11 cellular contexts compared by ENCODE assay signal in the genomic region with DNA sequence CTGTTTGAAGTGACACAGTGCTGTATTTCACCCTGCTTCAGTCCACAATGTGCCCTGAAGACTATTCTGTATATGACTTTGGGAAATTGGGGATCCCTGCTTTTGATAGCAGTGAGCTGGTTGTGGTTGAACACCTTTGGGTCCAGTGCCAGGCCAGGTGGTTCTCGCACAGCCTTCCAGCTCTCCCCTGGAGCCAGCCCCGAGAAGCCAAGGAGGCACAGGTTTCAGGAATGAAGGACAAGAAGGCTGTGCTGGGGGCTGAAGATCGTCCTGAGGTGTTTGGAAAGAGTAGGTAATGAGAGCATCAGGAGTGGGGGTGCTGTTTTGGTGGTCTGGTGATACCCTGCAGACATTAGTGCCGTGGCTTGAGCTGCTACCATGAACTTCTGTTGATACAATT.
A peak's percentile ranks its signal among the peaks of the same experiment; 100 is the strongest.
DNase-seq lines count a peak whose midpoint lies in the region; ATAC-seq and TF ChIP-seq lines count a peak whose summit lies in the region.
"Had no signal": no experiment of that assay in that cellular context is flagged by ENCODE, and none has a peak within 500 bp of the region (broad histone marks: within the 10 kb centered on the region; RNA-seq: fewer than 3 reads in every experiment).

No MANE protein-coding gene starts in this region.

- H3K4me3 ChIP-seq in left ventricle myocardium inferior (no peak overlapping the region), spleen (no peak overlapping the region)

- H3K27ac ChIP-seq in left ventricle myocardium inferior (replicated peaks) (no peak overlapping the region), spleen (no peak overlapping the region)

- H3K36me3 ChIP-seq in left ventricle myocardium inferior (no peaks in the 10 kb centered on the region), spleen (peaks cover 0 to 18% (median 0%) of the 10 kb centered on the region in 6 donors)

- WGBS in spleen, 5 donors: 72 to 87% (median 86%) methylated on average over 4 of the region's 4 CpGs

- TF ChIP-seq POLR2A in spleen (IDR thresholded peaks at IDR 0.05): no peak

- no peak for TF ChIP-seq CTCF in left ventricle myocardium inferior (IDR thresholded peaks at IDR 0.05; ENCODE audit: borderline replicate concordance)
- TF ChIP-seq CTCF in spleen (IDR thresholded peaks at IDR 0.05 in 8 of 11, conservative IDR thresholded peaks at IDR 0.05 in 3 of 11): no peak

- H3K27me3 ChIP-seq in left ventricle myocardium inferior (ENCODE audit: low read depth): peaks cover 5% of the 10 kb centered on the region
- H3K27me3 ChIP-seq in spleen (replicated peaks in 1 of 7): no peaks in the 10 kb centered on the region

- DNase-seq in left cardiac atrium (peak; percentile 14), left ventricle myocardium inferior (no peak), left lobe of liver (ENCODE audit: low spot score) (peak; percentile 10), spleen (peak; percentile 6), NCI-H2029 treated with DMSO at 0.1 percent for 48 hours (lab: John Stamatoyannopoulos, UW) (no peak)
- DNase-seq: C1 segment of cervical spinal cord, DMS79 treated with DMSO at 0.1 percent for 48 hours, EL had no signal

- no peak for ATAC-seq in left cardiac atrium
- ATAC-seq in left lobe of liver: no peak
- ATAC-seq in GM19395 (IDR thresholded peaks at IDR 0.05; ENCODE audit: unreplicated experiment): no peak
- ATAC-seq in GM21390 (IDR thresholded peaks at IDR 0.05; ENCODE audit: unreplicated experiment): no peak
- ATAC-seq: HCT116 had no signal

- intact Hi-C loops in left cardiac atrium (cut with DNase I): no loop called here
- intact Hi-C loops in left ventricle myocardium inferior (cut with micrococcal nuclease): no loop called here
- intact Hi-C loops in spleen (cut with DNase I; ENCODE audit: low total_unique reads): no loop called here

- H3K4me1 ChIP-seq in left ventricle myocardium inferior (peaks cover 21% of the 10 kb centered on the region), spleen (peaks cover 0 to 4% (median 0%) of the 10 kb centered on the region in 6 donors)

- H3K9me3 ChIP-seq in left ventricle myocardium inferior (replicated peaks) (no peaks in the 10 kb centered on the region), spleen (no peaks in the 10 kb centered on the region)

Comparison
In these comparisons a context has a peak if more than half of its experiments do, and no peak if none do; other contexts are left out.
1. DNase-seq: peak in left cardiac atrium (single experiment), left lobe of liver (single experiment) and spleen (single experiment); none in left ventricle myocardium inferior (single experiment) and NCI-H2029 treated with DMSO at 0.1 percent for 48 hours (single experiment).